Comparison of ENCODE assay signal across 17 cellular contexts in genomic region chr6:127813682-127814027, GRCh38.
"Had no signal": no experiment of that assay in that cellular context is flagged by ENCODE, and none has a peak within 500 bp of the region (broad histone marks: within the 10 kb centered on the region; RNA-seq: fewer than 3 reads in every experiment).

No MANE protein-coding gene starts in this region.

- H3K4me3 ChIP-seq: gastrocnemius medialis, heart right ventricle, psoas muscle, sigmoid colon, SJSA1, testis, upper lobe of right lung had no signal

- H3K9me3 ChIP-seq: gastrocnemius medialis, heart right ventricle, psoas muscle, sigmoid colon, SJSA1, testis, upper lobe of right lung had no signal

- DNase-seq: activated CD8-positive, alpha-beta memory T cell treated with anti-CD3 and anti-CD28 coated beads, Interleukin-2, amount 50 U/mL, for 4 hours; activated gamma-delta T cell; amygdala; effector memory CD4-positive, alpha-beta T cell; gastrocnemius medialis; heart right ventricle; nephron progenitor cell; psoas muscle; sigmoid colon; stimulated activated naive CD4-positive, alpha-beta T cell; SW 1271; T1000; testis; upper lobe of right lung had no signal

- H3K4me1 ChIP-seq: gastrocnemius medialis, heart right ventricle, psoas muscle, sigmoid colon, SJSA1, testis, upper lobe of right lung had no signal

- H3K27ac ChIP-seq: epithelial cell of prostate, gastrocnemius medialis, heart right ventricle, psoas muscle, sigmoid colon, SJSA1, testis, upper lobe of right lung had no signal

- H3K27me3 ChIP-seq: gastrocnemius medialis, sigmoid colon, SJSA1, testis, upper lobe of right lung had no signal

- ATAC-seq: gastrocnemius medialis, heart right ventricle, psoas muscle, upper lobe of right lung had no signal

- H3K27ac Mint-ChIP-seq: nephron progenitor cell had no signal

- H3K9me3 Mint-ChIP-seq: brain, nephron progenitor cell had no signal

- H3K36me3 ChIP-seq: gastrocnemius medialis, heart right ventricle, sigmoid colon, SJSA1, upper lobe of right lung had no signal

- H3K4me3 Mint-ChIP-seq: brain, nephron progenitor cell had no signal

- H3K36me3 Mint-ChIP-seq: brain had no signal

- H3K4me1 Mint-ChIP-seq: brain had no signal
